Comparison of ENCODE assay signal across 9 cellular contexts in the genomic region with DNA sequence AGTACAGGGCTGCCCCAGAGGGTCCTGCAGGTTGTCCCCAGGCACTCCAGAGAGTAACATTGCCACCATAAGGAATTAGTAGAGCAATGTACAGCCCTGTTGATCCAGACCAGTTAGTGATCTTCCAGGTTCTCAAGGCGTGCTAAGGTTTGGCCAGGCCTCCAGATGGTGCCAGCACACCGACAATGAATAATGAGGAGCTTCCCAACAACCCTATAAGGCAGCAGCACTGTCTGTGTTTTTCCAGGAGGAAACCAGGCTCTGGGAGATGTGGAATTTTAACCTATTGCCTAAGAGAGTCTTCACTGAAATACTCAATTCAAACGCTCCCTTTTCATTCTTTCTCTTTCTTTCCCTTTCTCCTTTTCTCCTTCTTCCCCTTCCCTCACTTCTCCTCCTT.
DNase-seq lines count a peak whose midpoint lies in the region; ATAC-seq and TF ChIP-seq lines count a peak whose summit lies in the region.
"Had no signal": no experiment of that assay in that cellular context is flagged by ENCODE, and none has a peak within 500 bp of the region (broad histone marks: within the 10 kb centered on the region; RNA-seq: fewer than 3 reads in every experiment).

No MANE protein-coding gene starts in this region.

- no peaks in the 10 kb centered on the region for H3K36me3 ChIP-seq in Panc1 (ENCODE audit: control insufficient read depth, insufficient read depth, low read length)

- intact Hi-C loops in Calu3 (cut with micrococcal nuclease; ENCODE audit: unreplicated experiment) (loop anchor here (1.0 kb wide), 1 partner anchor 75 kb away; no protein-coding TSS in a partner anchor), Panc1 (cut with micrococcal nuclease; ENCODE audit: unreplicated experiment) (no loop called here)
- intact Hi-C loops in activated T-helper 1 cell treated with anti-CD3 and anti-CD28 coated beads, Interleukin-12 subunit alpha, Interleukin-12 subunit beta, Interleukin-2, Interleukin-4 antibody, amounts not matched to agents 30 ng/mL and 10 ng/mL and 1 ng/mL, durations not matched to agents 14 hours and 24 hours and 36 hours (cut with micrococcal nuclease) = no loop called here

- no TSS peak for BruUV-seq in Calu3 (replicated peaks; lab: Mats Ljungman, UMichigan)
- BruUV-seq in Panc1 (replicated peaks; lab: Mats Ljungman, UMichigan) = no TSS peak

- no peaks in the 10 kb centered on the region for H3K9me3 Mint-ChIP-seq in Calu3 (ENCODE audit: low read depth, unreplicated experiment)
- no peaks in the 10 kb centered on the region for H3K9me3 Mint-ChIP-seq in activated T-helper 1 cell treated with anti-CD3 and anti-CD28 coated beads, Interleukin-12 subunit alpha, Interleukin-12 subunit beta, Interleukin-2, Interleukin-4 antibody, amounts not matched to agents 30 ng/mL and 10 ng/mL and 1 ng/mL, durations not matched to agents 14 hours and 24 hours and 36 hours
- no peaks in the 10 kb centered on the region for H3K9me3 Mint-ChIP-seq in activated T-cell treated with anti-CD3 and anti-CD28 coated beads, Interleukin-2, amount 50 U/mL, for 72 hours
- H3K9me3 Mint-ChIP-seq: activated naive CD4-positive, alpha-beta T cell treated with anti-CD3 and anti-CD28 coated beads, Interleukin-2, amount 50 U/mL, for 24 hours had no signal

- no peak overlapping the region for H3K4me3 ChIP-seq in Panc1 (ENCODE audit: low read depth in 2 of 2, low read length in 2 of 2)
- H3K4me3 ChIP-seq in fibroblast of villous mesenchyme (ENCODE audit: low read depth, low read length) = no peak overlapping the region

- no peak overlapping the region for H3K27ac Mint-ChIP-seq in Calu3 (ENCODE audit: unreplicated experiment)
- H3K27ac Mint-ChIP-seq in activated T-helper 1 cell treated with anti-CD3 and anti-CD28 coated beads, Interleukin-12 subunit alpha, Interleukin-12 subunit beta, Interleukin-2, Interleukin-4 antibody, amounts not matched to agents 30 ng/mL and 10 ng/mL and 1 ng/mL, durations not matched to agents 14 hours and 24 hours and 36 hours = no peak overlapping the region
- no peak overlapping the region for H3K27ac Mint-ChIP-seq in activated T-cell treated with anti-CD3 and anti-CD28 coated beads, Interleukin-2, amount 50 U/mL, for 72 hours
- H3K27ac Mint-ChIP-seq: activated naive CD4-positive, alpha-beta T cell treated with anti-CD3 and anti-CD28 coated beads, Interleukin-2, amount 50 U/mL, for 24 hours had no signal

- H3K36me3 Mint-ChIP-seq in Calu3 (ENCODE audit: insufficient read depth, unreplicated experiment) = no peaks in the 10 kb centered on the region
- peaks cover 1% of the 10 kb centered on the region for H3K36me3 Mint-ChIP-seq in activated T-helper 1 cell treated with anti-CD3 and anti-CD28 coated beads, Interleukin-12 subunit alpha, Interleukin-12 subunit beta, Interleukin-2, Interleukin-4 antibody, amounts not matched to agents 30 ng/mL and 10 ng/mL and 1 ng/mL, durations not matched to agents 14 hours and 24 hours and 36 hours (ENCODE audit: low read depth)
- peaks cover 0 to 2% of the 10 kb centered on the region in 2 donors for H3K36me3 Mint-ChIP-seq in activated T-cell treated with anti-CD3 and anti-CD28 coated beads, Interleukin-2, amount 50 U/mL, for 72 hours (ENCODE audit: insufficient read depth in 2 of 2)

- H3K4me1 ChIP-seq in Panc1 (ENCODE audit: control insufficient read depth, insufficient read depth, low read length) = no peaks in the 10 kb centered on the region

- no peak overlapping the region for H3K4me3 Mint-ChIP-seq in Calu3 (ENCODE audit: low read depth, unreplicated experiment)
- H3K4me3 Mint-ChIP-seq in activated T-helper 1 cell treated with anti-CD3 and anti-CD28 coated beads, Interleukin-12 subunit alpha, Interleukin-12 subunit beta, Interleukin-2, Interleukin-4 antibody, amounts not matched to agents 30 ng/mL and 10 ng/mL and 1 ng/mL, durations not matched to agents 14 hours and 24 hours and 36 hours = no peak overlapping the region
- H3K4me3 Mint-ChIP-seq in activated T-cell treated with anti-CD3 and anti-CD28 coated beads, Interleukin-2, amount 50 U/mL, for 72 hours = no peak overlapping the region
- H3K4me3 Mint-ChIP-seq: activated naive CD4-positive, alpha-beta T cell treated with anti-CD3 and anti-CD28 coated beads, Interleukin-2, amount 50 U/mL, for 24 hours had no signal

- H3K9me3 ChIP-seq in Panc1 (ENCODE audit: control insufficient read depth, insufficient read depth, low read depth, low read length) = no peaks in the 10 kb centered on the region

- in situ Hi-C loops in Panc1 (cut with HindIII; ENCODE audit: low pct_unique_long_range_greater_than_20kb, low sequenced_read_pairs) = no loop called here

- TF ChIP-seq CTCF in Calu3 (IDR thresholded peaks at IDR 0.05; ENCODE audit: unreplicated experiment) (no peak), Panc1 (IDR thresholded peaks at IDR 0.05) (peak; percentile 24), fibroblast of villous mesenchyme (IDR thresholded peaks at IDR 0.05; ENCODE audit: insufficient read depth, low read depth, low read length) (peak; percentile 66)

- CTCF ChIA-PET in Calu3 (lab: Charles Lee) = interaction anchor here (0.6 to 2.0 kb wide), 6 partner anchors 30 to 258 kb away, joined by 3 to 16 read pairs (median 5); no protein-coding TSS in a partner anchor
- CTCF ChIA-PET in Panc1 (lab: Charles Lee) = interaction anchor here (0.5 to 1.1 kb wide), 3 partner anchors 36 to 45 kb away, joined by 3 to 4 read pairs (median 3); no protein-coding TSS in a partner anchor

- no peak for ATAC-seq in Panc1
- no peak for ATAC-seq in activated T-cell treated with anti-CD3 and anti-CD28 coated beads, Interleukin-2, amount 50 U/mL, for 72 hours (replicated peaks in 1 of 2)

- H3K27ac ChIP-seq in Panc1 (ENCODE audit: low read length) = no peak overlapping the region

- POLR2A ChIA-PET in Panc1 (lab: Charles Lee) = no interaction called here

- no peaks in the 10 kb centered on the region for H3K4me1 Mint-ChIP-seq in Calu3 (ENCODE audit: low read depth, unreplicated experiment)
- no peaks in the 10 kb centered on the region for H3K4me1 Mint-ChIP-seq in activated T-helper 1 cell treated with anti-CD3 and anti-CD28 coated beads, Interleukin-12 subunit alpha, Interleukin-12 subunit beta, Interleukin-2, Interleukin-4 antibody, amounts not matched to agents 30 ng/mL and 10 ng/mL and 1 ng/mL, durations not matched to agents 14 hours and 24 hours and 36 hours (ENCODE audit: low read depth)
- no peaks in the 10 kb centered on the region for H3K4me1 Mint-ChIP-seq in activated T-cell treated with anti-CD3 and anti-CD28 coated beads, Interleukin-2, amount 50 U/mL, for 72 hours (ENCODE audit: low read depth)

- no peaks in the 10 kb centered on the region for H3K27me3 ChIP-seq in Panc1 (ENCODE audit: control insufficient read depth, insufficient read depth, low read length)

- DNase-seq in Calu3 (peak; percentile 25), Panc1 (ENCODE audit: low read depth, low spot score) (no peak), fibroblast of villous mesenchyme (ENCODE audit: low read depth) (peak; percentile 95), nucleus accumbens (lab: John Stamatoyannopoulos, UW) (peak in 32 of 56 donors; percentile 7 to 66 (median 28)), glomerular visceral epithelial cell (ENCODE audit: extremely low spot score) (no peak)
- DNase-seq in stimulated activated CD4-positive, alpha-beta T cell treated with anti-CD3 and anti-CD28 coated beads, Interleukin-15, amount 100 ng/mL, for 24 hours = no peak
- DNase-seq in activated T-helper 1 cell treated with anti-CD3 and anti-CD28 coated beads, Interleukin-12 subunit alpha, Interleukin-12 subunit beta, Interleukin-2, Interleukin-4 antibody, amounts not matched to agents 30 ng/mL and 10 ng/mL and 1 ng/mL, durations not matched to agents 14 hours and 24 hours and 36 hours (ENCODE audit: low spot score) = no peak
- DNase-seq in activated T-cell treated with anti-CD3 and anti-CD28 coated beads, Interleukin-2, amount 50 U/mL, for 72 hours = no peak

- no peaks in the 10 kb centered on the region for H3K27me3 Mint-ChIP-seq in Calu3 (ENCODE audit: unreplicated experiment)
- H3K27me3 Mint-ChIP-seq in activated T-helper 1 cell treated with anti-CD3 and anti-CD28 coated beads, Interleukin-12 subunit alpha, Interleukin-12 subunit beta, Interleukin-2, Interleukin-4 antibody, amounts not matched to agents 30 ng/mL and 10 ng/mL and 1 ng/mL, durations not matched to agents 14 hours and 24 hours and 36 hours (ENCODE audit: insufficient read depth) = no peaks in the 10 kb centered on the region
- H3K27me3 Mint-ChIP-seq in activated T-cell treated with anti-CD3 and anti-CD28 coated beads, Interleukin-2, amount 50 U/mL, for 72 hours (ENCODE audit: low read depth) = no peaks in the 10 kb centered on the region
- H3K27me3 Mint-ChIP-seq: activated naive CD4-positive, alpha-beta T cell treated with anti-CD3 and anti-CD28 coated beads, Interleukin-2, amount 50 U/mL, for 24 hours had no signal

Comparison
In these comparisons a context has a peak if more than half of its experiments do, and no peak if none do; other contexts are left out.
1. DNase-seq: peak in Calu3 (single experiment), fibroblast of villous mesenchyme (single experiment) and nucleus accumbens (32 of 56); none in Panc1 (single experiment), stimulated activated CD4-positive, alpha-beta T cell treated with anti-CD3 and anti-CD28 coated beads, Interleukin-15, amount 100 ng/mL, for 24 hours (single experiment), activated T-helper 1 cell treated with anti-CD3 and anti-CD28 coated beads, Interleukin-12 subunit alpha, Interleukin-12 subunit beta, Interleukin-2, Interleukin-4 antibody, amounts not matched to agents 30 ng/mL and 10 ng/mL and 1 ng/mL, durations not matched to agents 14 hours and 24 hours and 36 hours (single experiment), glomerular visceral epithelial cell (single experiment) and activated T-cell treated with anti-CD3 and anti-CD28 coated beads, Interleukin-2, amount 50 U/mL, for 72 hours (0 of 2).